8 cellular contexts compared by ENCODE assay signal in genomic region chr9:124660341-124660801, GRCh38.
A peak's percentile ranks its signal among the peaks of the same experiment; 100 is the strongest.
DNase-seq lines count a peak whose midpoint lies in the region; ATAC-seq lines count a peak whose summit lies in the region.

No MANE protein-coding gene starts in this region.

- H2AK5ac ChIP-seq in trophoblast cell (ENCODE audit: low read length): no peak overlapping the region

- no peak overlapping the region for H2BK12ac ChIP-seq in trophoblast cell (ENCODE audit: low read length)

- H3K14ac ChIP-seq in trophoblast cell (ENCODE audit: low read length): peak overlapping the region; percentile 25

- H3K79me2 ChIP-seq in trophoblast cell (ENCODE audit: control insufficient read depth, insufficient read depth, low read length, poor library complexity): peaks cover 3% of the 10 kb centered on the region

- H3K4me3 ChIP-seq in trophoblast cell (ENCODE audit: low read depth, low read length): no peak overlapping the region

- CTCF ChIA-PET in activated naive CD4-positive, alpha-beta T cell treated with anti-CD3 and anti-CD28 coated beads, Interleukin-2, amount 10 ng/mL, durations not matched to agents 7 days and 5 days (lab: Charles Lee): interaction anchor here (0.6 to 1.9 kb wide), 4 partner anchors 43 to 108 kb away, joined by 3 to 9 read pairs (median 6); no protein-coding TSS in a partner anchor

- peak overlapping the region; percentile 13 for H2BK5ac ChIP-seq in trophoblast cell (ENCODE audit: low read depth, low read length, poor library complexity)

- no peak overlapping the region for H4K8ac ChIP-seq in trophoblast cell (ENCODE audit: low read depth, low read length)

- no peak overlapping the region for H3K4ac ChIP-seq in trophoblast cell (ENCODE audit: low read depth, low read length)

- H3K27ac Mint-ChIP-seq in activated naive CD4-positive, alpha-beta T cell treated with anti-CD3 and anti-CD28 coated beads, Interleukin-2, amount 10 ng/mL, durations not matched to agents 7 days and 5 days: no peak overlapping the region
- peak overlapping the region in 1 of 2 donors; percentile 87 for H3K27ac Mint-ChIP-seq in activated naive CD4-positive, alpha-beta T cell treated with anti-CD3 and anti-CD28 coated beads, Interleukin-2, amount 50 U/mL, for 72 hours

- no CpG with 5 or more reads among the region's 11 CpGs for WGBS in trophoblast cell (ENCODE audit: extremely low coverage, insufficient coverage, insufficient read length)

- peak overlapping the region; percentile 73 for H3K27ac ChIP-seq in trophoblast cell (ENCODE audit: low read depth, low read length)

- H3K79me1 ChIP-seq in trophoblast cell (ENCODE audit: low read length): peaks cover 12% of the 10 kb centered on the region

- H3K9me3 ChIP-seq in trophoblast cell (ENCODE audit: insufficient read depth, low read depth, low read length): no peaks in the 10 kb centered on the region

- H3K36me3 ChIP-seq in trophoblast cell (ENCODE audit: control insufficient read depth in 1 of 2, insufficient read depth in 2 of 2, low read length in 2 of 2): peaks cover 0 to 1% of the 10 kb centered on the region in 2 experiments

- no peak overlapping the region for H3K23ac ChIP-seq in trophoblast cell (ENCODE audit: low read length)

- ATAC-seq in activated naive CD4-positive, alpha-beta T cell treated with anti-CD3 and anti-CD28 coated beads, Interleukin-2, amount 50 U/mL, for 72 hours: no peak

- H3K27me3 Mint-ChIP-seq in activated naive CD4-positive, alpha-beta T cell treated with anti-CD3 and anti-CD28 coated beads, Interleukin-2, amount 10 ng/mL, durations not matched to agents 7 days and 5 days: peaks cover 13% of the 10 kb centered on the region

- H2BK120ac ChIP-seq in trophoblast cell (ENCODE audit: insufficient read depth, low read length, poor library complexity): no peak overlapping the region

- peaks cover 2 to 4% of the 10 kb centered on the region in 2 experiments for H3K4me1 ChIP-seq in trophoblast cell (ENCODE audit: control insufficient read depth in 1 of 2, insufficient read depth in 2 of 2, low read length in 2 of 2)

- H4K91ac ChIP-seq in trophoblast cell (ENCODE audit: low read depth, low read length): peak overlapping the region; percentile 7

- no peaks in the 10 kb centered on the region for H3K36me3 Mint-ChIP-seq in activated naive CD4-positive, alpha-beta T cell treated with anti-CD3 and anti-CD28 coated beads, Interleukin-2, amount 10 ng/mL, durations not matched to agents 7 days and 5 days
- H3K36me3 Mint-ChIP-seq in activated naive CD4-positive, alpha-beta T cell treated with anti-CD3 and anti-CD28 coated beads, Interleukin-2, amount 50 U/mL, for 72 hours: no peaks in the 10 kb centered on the region

- H3K4me3 Mint-ChIP-seq in activated naive CD4-positive, alpha-beta T cell treated with anti-CD3 and anti-CD28 coated beads, Interleukin-2, amount 10 ng/mL, durations not matched to agents 7 days and 5 days: peak overlapping the region; percentile 56

- H3K9ac ChIP-seq in trophoblast cell (ENCODE audit: low read length): no peak overlapping the region

- H2AFZ ChIP-seq in trophoblast cell (ENCODE audit: insufficient read depth, low read length, poor library complexity): no peak overlapping the region

- peak overlapping the region; percentile 51 for H3K4me2 ChIP-seq in trophoblast cell (ENCODE audit: low read length)

- H3K4me1 Mint-ChIP-seq in activated naive CD4-positive, alpha-beta T cell treated with anti-CD3 and anti-CD28 coated beads, Interleukin-2, amount 10 ng/mL, durations not matched to agents 7 days and 5 days: peaks cover 28% of the 10 kb centered on the region

- no peak overlapping the region for H3K18ac ChIP-seq in trophoblast cell (ENCODE audit: low read length)

- no peaks in the 10 kb centered on the region for H3K9me3 Mint-ChIP-seq in activated naive CD4-positive, alpha-beta T cell treated with anti-CD3 and anti-CD28 coated beads, Interleukin-2, amount 10 ng/mL, durations not matched to agents 7 days and 5 days
- H3K9me3 Mint-ChIP-seq in activated naive CD4-positive, alpha-beta T cell treated with anti-CD3 and anti-CD28 coated beads, Interleukin-2, amount 50 U/mL, for 72 hours: peaks cover 0 to 7% of the 10 kb centered on the region in 2 donors

- no peak for DNase-seq in activated naive CD4-positive, alpha-beta T cell treated with anti-CD3 and anti-CD28 coated beads, Interleukin-2, amount 10 ng/mL, durations not matched to agents 7 days and 5 days
- DNase-seq in activated naive CD4-positive, alpha-beta T cell treated with anti-CD3 and anti-CD28 coated beads, Interleukin-2, amount 50 U/mL, for 72 hours (ENCODE audit: low spot score in 2 of 2): no peak
- DNase-seq in NCI-H1930 (lab: John Stamatoyannopoulos, UW) (peak; percentile 54 to 73), foreskin melanocyte (peak; percentile 88), trophoblast cell (peak; percentile 51 to 60), DMS114 treated with DMSO at 0.1 percent for 48 hours (lab: John Stamatoyannopoulos, UW; ENCODE audit: unreplicated experiment) (no peak), germinal center (ENCODE audit: low spot score) (no peak)
- DNase-seq in activated CD8-positive, alpha-beta memory T cell treated with anti-CD3 and anti-CD28 coated beads, Interleukin-2, amount 50 U/mL, for 48 hours: peak; percentile 52

- no peak overlapping the region for H4K12ac ChIP-seq in trophoblast cell (ENCODE audit: low read depth, low read length)

- no peaks in the 10 kb centered on the region for H3K27me3 ChIP-seq in trophoblast cell (ENCODE audit: insufficient read depth, low read length)

Comparison
In these comparisons a context has a peak if more than half of its experiments do, and no peak if none do; other contexts are left out.
1. DNase-seq: peak in NCI-H1930 (2 of 2), activated CD8-positive, alpha-beta memory T cell treated with anti-CD3 and anti-CD28 coated beads, Interleukin-2, amount 50 U/mL, for 48 hours (single experiment), foreskin melanocyte (single experiment) and trophoblast cell (2 of 2); none in activated naive CD4-positive, alpha-beta T cell treated with anti-CD3 and anti-CD28 coated beads, Interleukin-2, amount 10 ng/mL, durations not matched to agents 7 days and 5 days (single experiment), activated naive CD4-positive, alpha-beta T cell treated with anti-CD3 and anti-CD28 coated beads, Interleukin-2, amount 50 U/mL, for 72 hours (0 of 2), DMS114 treated with DMSO at 0.1 percent for 48 hours (single experiment) and germinal center (single experiment).